1 cellular context compared by ENCODE assay signal in the genomic region with DNA sequence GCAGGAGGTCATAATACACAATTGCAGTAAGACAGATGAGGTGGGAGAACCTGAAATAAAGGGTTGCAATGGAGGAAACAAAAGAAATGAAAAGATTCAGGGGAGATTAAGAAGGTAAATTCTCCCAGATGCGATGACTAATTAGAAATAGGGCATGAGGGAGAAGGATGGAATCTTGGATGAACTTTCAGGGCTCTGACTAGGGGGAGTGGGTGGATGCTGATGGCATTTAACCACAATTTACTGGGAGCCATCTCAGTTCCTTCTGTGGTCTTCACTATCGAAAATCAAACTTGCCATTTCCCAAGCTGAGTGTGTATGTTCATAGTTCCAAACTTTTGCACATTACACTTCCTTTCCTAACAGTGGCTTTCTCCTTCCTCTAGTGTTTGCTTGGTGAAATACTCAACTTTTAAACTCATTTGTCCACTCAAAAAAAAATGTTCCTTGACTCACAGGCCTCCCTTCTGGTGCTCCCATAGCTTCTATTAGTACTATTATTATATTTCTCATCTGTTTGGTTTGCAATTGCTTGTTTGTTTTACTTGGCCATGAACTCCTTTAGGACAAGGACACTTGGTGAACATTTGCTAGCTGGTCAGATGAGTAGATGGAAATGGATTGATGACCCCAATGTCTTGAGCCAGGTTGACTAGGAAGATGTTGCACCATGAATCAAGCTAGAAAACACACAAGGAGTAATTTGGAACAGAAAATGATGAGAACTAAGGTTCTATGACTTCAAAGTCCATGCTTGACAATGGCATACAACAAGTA.
TF ChIP-seq lines count a peak whose summit lies in the region.

No MANE protein-coding gene starts in this region.

TF ChIP-seq in HepG2, 621 proteins besides CTCF, POLR2A, EP300 and RAD21 (continued from another document):
- TF ChIP-seq DZIP1 (CRISPR knock-in tag; IDR thresholded peaks at IDR 0.05), result no peak
- no peak for TF ChIP-seq MTF2 (CRISPR knock-in tag; IDR thresholded peaks at IDR 0.05; ENCODE audit: borderline replicate concordance)
- TF ChIP-seq ZNF607 (CRISPR knock-in tag; IDR thresholded peaks at IDR 0.05; ENCODE audit: borderline replicate concordance), result no peak
- no peak for TF ChIP-seq SRSF9 (IDR thresholded peaks at IDR 0.05; ENCODE audit: borderline replicate concordance, insufficient read depth, low read depth, low read length, poor library complexity, severe bottlenecking)
- no peak for TF ChIP-seq TOPORS (CRISPR knock-in tag; IDR thresholded peaks at IDR 0.05)
- peak; percentile 68; the same call in 1 of the 2 replicates for TF ChIP-seq ZNF644 (CRISPR knock-in tag; IDR thresholded peaks at IDR 0.05; ENCODE audit: low read depth)
- TF ChIP-seq, protein P1, sequence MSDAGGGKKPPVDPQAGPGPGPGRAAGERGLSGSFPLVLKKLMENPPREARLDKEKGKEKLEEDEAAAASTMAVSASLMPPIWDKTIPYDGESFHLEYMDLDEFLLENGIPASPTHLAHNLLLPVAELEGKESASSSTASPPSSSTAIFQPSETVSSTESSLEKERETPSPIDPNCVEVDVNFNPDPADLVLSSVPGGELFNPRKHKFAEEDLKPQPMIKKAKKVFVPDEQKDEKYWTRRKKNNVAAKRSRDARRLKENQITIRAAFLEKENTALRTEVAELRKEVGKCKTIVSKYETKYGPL (CRISPR knock-in tag; IDR thresholded peaks at IDR 0.05), result no peak
- no peak for TF ChIP-seq MYC (CRISPR knock-in tag; IDR thresholded peaks at IDR 0.05; ENCODE audit: borderline replicate concordance)
- no peak for TF ChIP-seq SMAD1 (CRISPR knock-in tag; IDR thresholded peaks at IDR 0.05; ENCODE audit: borderline replicate concordance, low read depth)
- no peak for TF ChIP-seq ZNF30 (CRISPR knock-in tag; IDR thresholded peaks at IDR 0.05)
- TF ChIP-seq SATB2 (CRISPR knock-in tag; IDR thresholded peaks at IDR 0.05), result no peak
- no peak for TF ChIP-seq THAP9 (CRISPR knock-in tag; IDR thresholded peaks at IDR 0.05; ENCODE audit: borderline replicate concordance)
- no peak for TF ChIP-seq SETDB1 (CRISPR knock-in tag; IDR thresholded peaks at IDR 0.05; ENCODE audit: borderline replicate concordance)
- no peak for TF ChIP-seq ZNF180 (CRISPR knock-in tag; IDR thresholded peaks at IDR 0.05; ENCODE audit: borderline replicate concordance, low read depth)
- TF ChIP-seq, protein P2, sequence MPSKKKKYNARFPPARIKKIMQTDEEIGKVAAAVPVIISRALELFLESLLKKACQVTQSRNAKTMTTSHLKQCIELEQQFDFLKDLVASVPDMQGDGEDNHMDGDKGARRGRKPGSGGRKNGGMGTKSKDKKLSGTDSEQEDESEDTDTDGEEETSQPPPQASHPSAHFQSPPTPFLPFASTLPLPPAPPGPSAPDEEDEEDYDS (CRISPR knock-in tag; IDR thresholded peaks at IDR 0.05), result no peak
- TF ChIP-seq TAF15 (IDR thresholded peaks at IDR 0.05; ENCODE audit: low read depth, low read length, poor library complexity, severe bottlenecking), result no peak
- TF ChIP-seq MIER3 (CRISPR knock-in tag; IDR thresholded peaks at IDR 0.05; ENCODE audit: borderline replicate concordance), result 0 out of 2 replicates have a peak, but pooled peaks have one; percentile 38
- peak; percentile 62; the same call in 1 of the 2 replicates for TF ChIP-seq NCOA2 (CRISPR knock-in tag; IDR thresholded peaks at IDR 0.05)
- TF ChIP-seq SIN3A (IDR thresholded peaks at IDR 0.05; ENCODE audit: borderline replicate concordance, low read depth, low read length), result no peak
- TF ChIP-seq RXRB (CRISPR knock-in tag; IDR thresholded peaks at IDR 0.05; ENCODE audit: borderline replicate concordance), result peak; percentile 66; the same call in 1 of the 2 replicates
- no peak for TF ChIP-seq SUZ12 (IDR thresholded peaks at IDR 0.05; ENCODE audit: low read depth, low read length)
- no peak for TF ChIP-seq KDM4B (CRISPR knock-in tag; IDR thresholded peaks at IDR 0.05)
- TF ChIP-seq, protein P3, sequence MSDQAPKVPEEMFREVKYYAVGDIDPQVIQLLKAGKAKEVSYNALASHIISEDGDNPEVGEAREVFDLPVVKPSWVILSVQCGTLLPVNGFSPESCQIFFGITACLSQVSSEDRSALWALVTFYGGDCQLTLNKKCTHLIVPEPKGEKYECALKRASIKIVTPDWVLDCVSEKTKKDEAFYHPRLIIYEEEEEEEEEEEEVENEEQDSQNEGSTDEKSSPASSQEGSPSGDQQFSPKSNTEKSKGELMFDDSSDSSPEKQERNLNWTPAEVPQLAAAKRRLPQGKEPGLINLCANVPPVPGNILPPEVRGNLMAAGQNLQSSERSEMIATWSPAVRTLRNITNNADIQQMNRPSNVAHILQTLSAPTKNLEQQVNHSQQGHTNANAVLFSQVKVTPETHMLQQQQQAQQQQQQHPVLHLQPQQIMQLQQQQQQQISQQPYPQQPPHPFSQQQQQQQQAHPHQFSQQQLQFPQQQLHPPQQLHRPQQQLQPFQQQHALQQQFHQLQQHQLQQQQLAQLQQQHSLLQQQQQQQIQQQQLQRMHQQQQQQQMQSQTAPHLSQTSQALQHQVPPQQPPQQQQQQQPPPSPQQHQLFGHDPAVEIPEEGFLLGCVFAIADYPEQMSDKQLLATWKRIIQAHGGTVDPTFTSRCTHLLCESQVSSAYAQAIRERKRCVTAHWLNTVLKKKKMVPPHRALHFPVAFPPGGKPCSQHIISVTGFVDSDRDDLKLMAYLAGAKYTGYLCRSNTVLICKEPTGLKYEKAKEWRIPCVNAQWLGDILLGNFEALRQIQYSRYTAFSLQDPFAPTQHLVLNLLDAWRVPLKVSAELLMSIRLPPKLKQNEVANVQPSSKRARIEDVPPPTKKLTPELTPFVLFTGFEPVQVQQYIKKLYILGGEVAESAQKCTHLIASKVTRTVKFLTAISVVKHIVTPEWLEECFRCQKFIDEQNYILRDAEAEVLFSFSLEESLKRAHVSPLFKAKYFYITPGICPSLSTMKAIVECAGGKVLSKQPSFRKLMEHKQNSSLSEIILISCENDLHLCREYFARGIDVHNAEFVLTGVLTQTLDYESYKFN (CRISPR knock-in tag; conservative IDR thresholded peaks at IDR 0.05), result no peak
- TF ChIP-seq ZNF501 (CRISPR knock-in tag; IDR thresholded peaks at IDR 0.05), result no peak
- TF ChIP-seq BCL6 (CRISPR knock-in tag; IDR thresholded peaks at IDR 0.05), result peak; percentile 29; the same call in 1 of the 2 replicates
